ENCODE assay signal across 1 cellular context in the genomic region with DNA sequence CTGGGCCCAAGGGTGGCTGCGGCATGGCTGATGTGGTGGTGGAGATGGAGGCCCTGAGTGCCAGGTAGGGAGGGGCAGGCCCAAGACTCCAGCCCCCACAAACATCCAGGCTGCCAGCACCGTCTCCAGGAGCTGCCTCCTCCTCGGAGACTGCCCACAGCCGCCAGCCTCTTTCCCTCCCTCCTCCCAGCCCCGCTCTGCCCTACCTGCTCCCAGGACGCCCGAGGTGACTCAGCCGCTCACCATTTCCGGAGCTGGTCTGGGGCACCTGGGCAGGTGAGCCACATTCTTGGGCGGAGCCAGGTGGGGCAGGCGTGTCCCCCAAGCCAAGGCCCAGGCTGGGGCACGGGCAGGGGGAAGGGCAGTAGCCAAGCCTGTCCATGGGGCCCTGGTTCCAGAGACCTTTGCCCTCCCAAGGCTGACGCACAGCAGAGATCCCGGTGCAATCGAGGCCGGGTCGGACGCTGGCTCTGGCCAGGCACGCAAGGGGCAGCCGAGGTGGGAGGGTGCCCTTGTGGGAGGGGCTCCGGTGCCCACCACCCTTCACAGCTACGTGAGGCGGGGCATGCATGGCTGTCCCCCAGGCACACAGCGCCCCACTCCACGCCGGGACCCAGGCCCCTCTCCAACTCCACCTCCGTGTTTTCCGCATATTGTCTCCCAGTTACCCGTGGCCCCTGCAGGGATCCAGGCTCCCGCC.
A peak's percentile ranks its signal among the peaks of the same experiment; 100 is the strongest.
TF ChIP-seq lines count a peak whose summit lies in the region.

No MANE protein-coding gene starts in this region.

TF ChIP-seq in H1, 55 proteins besides CTCF, POLR2A, EP300 and RAD21:
- TF ChIP-seq NANOG (IDR thresholded peaks at IDR 0.05; ENCODE audit: insufficient read depth, low read depth, low read length, poor library complexity, severe bottlenecking) (no peak), TAF7 (optimal IDR thresholded peaks at IDR 0.05; ENCODE audit: borderline replicate concordance, low read depth, low read length) (peak; percentile 30), SAP30 (IDR thresholded peaks at IDR 0.05; ENCODE audit: insufficient read depth, insufficient replicate concordance, low read length) (no peak), POLR2AphosphoS5 (IDR thresholded peaks at IDR 0.05; ENCODE audit: low read depth, low read length) (peak; percentile 62), RXRA (IDR thresholded peaks at IDR 0.05; ENCODE audit: insufficient read depth, low read depth, low read length) (no peak), SIN3A (conservative IDR thresholded peaks at IDR 0.05 in 1 of 2, IDR thresholded peaks at IDR 0.05 in 1 of 2; ENCODE audit: low read depth in 1 of 2, low read length in 2 of 2) (no peak), RNF2 (IDR thresholded peaks at IDR 0.05; ENCODE audit: borderline replicate concordance, low read depth, low read length, missing control alignments, poor library complexity, severe bottlenecking) (no peak), TCF12 (IDR thresholded peaks at IDR 0.05; ENCODE audit: low read depth, low read length) (peak; percentile 51; the same call in 1 of the 2 replicates), HDAC6 (IDR thresholded peaks at IDR 0.05; ENCODE audit: low read depth, low read length) (no peak), BCL11A (IDR thresholded peaks at IDR 0.05; ENCODE audit: low read depth in 2 of 2, low read length in 2 of 2) (no peak), KDM5A (IDR thresholded peaks at IDR 0.05; ENCODE audit: low read length) (no peak), CHD1 (IDR thresholded peaks at IDR 0.05; ENCODE audit: low read depth, low read length) (no peak), NRF1 (IDR thresholded peaks at IDR 0.05; ENCODE audit: low read depth, low read length) (no peak), RFX5 (IDR thresholded peaks at IDR 0.05; ENCODE audit: borderline replicate concordance, low read depth, low read length) (no peak), BRCA1 (IDR thresholded peaks at IDR 0.05; ENCODE audit: low read depth, low read length) (no peak), MAFK (IDR thresholded peaks at IDR 0.05; ENCODE audit: low read depth, low read length) (peak; percentile 38; the same call in 1 of the 2 replicates), EGR1 (IDR thresholded peaks at IDR 0.05; ENCODE audit: borderline replicate concordance, low read depth, low read length) (no peak), TBP (IDR thresholded peaks at IDR 0.05; ENCODE audit: low read depth, low read length) (peak; percentile 48; the same call in 1 of the 2 replicates), BACH1 (IDR thresholded peaks at IDR 0.05; ENCODE audit: low read length) (no peak; the same call in 1 of the 2 replicates), TAF1 (IDR thresholded peaks at IDR 0.05; ENCODE audit: low read depth, low read length) (peak; percentile 74), YY1 (IDR thresholded peaks at IDR 0.05; ENCODE audit: low read depth, low read length) (peak; percentile 76; the same call in 1 of the 2 replicates), GABPA (IDR thresholded peaks at IDR 0.05; ENCODE audit: borderline replicate concordance, insufficient read depth, low read length) (no peak), KDM4A (IDR thresholded peaks at IDR 0.05; ENCODE audit: low read depth, low read length, severe bottlenecking) (peak; percentile 40), SIRT6 (IDR thresholded peaks at IDR 0.05; ENCODE audit: low read length) (no peak), SP4 (IDR thresholded peaks at IDR 0.05; ENCODE audit: low read length) (no peak), HDAC2 (IDR thresholded peaks at IDR 0.05; ENCODE audit: borderline replicate concordance in 1 of 2, low read depth in 2 of 2, low read length in 2 of 2) (no peak), SUZ12 (IDR thresholded peaks at IDR 0.05; ENCODE audit: low read length) (no peak), JUN (IDR thresholded peaks at IDR 0.05; ENCODE audit: low read depth, low read length) (0 out of 2 replicates have a peak, but pooled peaks have one; percentile 46), GTF2F1 (IDR thresholded peaks at IDR 0.05; ENCODE audit: borderline replicate concordance, low read depth, low read length) (no peak), EZH2 (IDR thresholded peaks at IDR 0.05; ENCODE audit: low read depth, low read length, severe bottlenecking) (no peak), CBX8 (IDR thresholded peaks at IDR 0.05; ENCODE audit: borderline replicate concordance, low read depth, low read length) (no peak), ASH2L (IDR thresholded peaks at IDR 0.05; ENCODE audit: low read length) (peak; percentile 49), CHD2 (IDR thresholded peaks at IDR 0.05; ENCODE audit: low read length) (no peak), CEBPB (IDR thresholded peaks at IDR 0.05; ENCODE audit: low read depth, low read length) (no peak), SP1 (IDR thresholded peaks at IDR 0.05; ENCODE audit: low read depth, low read length) (0 out of 2 replicates have a peak, but pooled peaks have one; percentile 36), JUND (IDR thresholded peaks at IDR 0.05; ENCODE audit: low read length) (peak; percentile 89), TEAD4 (IDR thresholded peaks at IDR 0.05; ENCODE audit: low read depth, low read length) (peak; percentile 74; the same call in 1 of the 2 replicates), RBBP5 (IDR thresholded peaks at IDR 0.05; ENCODE audit: borderline replicate concordance, low read depth, low read length) (peak; percentile 82; the same call in 1 of the 2 replicates), SRF (IDR thresholded peaks at IDR 0.05; ENCODE audit: low read depth, low read length) (no peak), POU5F1 (IDR thresholded peaks at IDR 0.05; ENCODE audit: low read depth, low read length) (no peak), CTBP2 (IDR thresholded peaks at IDR 0.05; ENCODE audit: borderline replicate concordance, insufficient read depth, insufficient read length, low read length) (peak; percentile 87), CREB1 (IDR thresholded peaks at IDR 0.05) (no peak), PHF8 (conservative IDR thresholded peaks at IDR 0.05; ENCODE audit: low read depth, low read length) (no peak)
- TF ChIP-seq, protein P1, sequence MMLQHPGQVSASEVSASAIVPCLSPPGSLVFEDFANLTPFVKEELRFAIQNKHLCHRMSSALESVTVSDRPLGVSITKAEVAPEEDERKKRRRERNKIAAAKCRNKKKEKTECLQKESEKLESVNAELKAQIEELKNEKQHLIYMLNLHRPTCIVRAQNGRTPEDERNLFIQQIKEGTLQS (IDR thresholded peaks at IDR 0.05; ENCODE audit: insufficient read depth, low read depth, low read length), result 0 out of 2 replicates have a peak, but pooled peaks have one; percentile 28
- TF ChIP-seq, protein P2, sequence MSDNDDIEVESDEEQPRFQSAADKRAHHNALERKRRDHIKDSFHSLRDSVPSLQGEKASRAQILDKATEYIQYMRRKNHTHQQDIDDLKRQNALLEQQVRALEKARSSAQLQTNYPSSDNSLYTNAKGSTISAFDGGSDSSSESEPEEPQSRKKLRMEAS (IDR thresholded peaks at IDR 0.05), result peak; percentile 60; the same call in 1 of the 2 replicates
- TF ChIP-seq, protein P3, sequence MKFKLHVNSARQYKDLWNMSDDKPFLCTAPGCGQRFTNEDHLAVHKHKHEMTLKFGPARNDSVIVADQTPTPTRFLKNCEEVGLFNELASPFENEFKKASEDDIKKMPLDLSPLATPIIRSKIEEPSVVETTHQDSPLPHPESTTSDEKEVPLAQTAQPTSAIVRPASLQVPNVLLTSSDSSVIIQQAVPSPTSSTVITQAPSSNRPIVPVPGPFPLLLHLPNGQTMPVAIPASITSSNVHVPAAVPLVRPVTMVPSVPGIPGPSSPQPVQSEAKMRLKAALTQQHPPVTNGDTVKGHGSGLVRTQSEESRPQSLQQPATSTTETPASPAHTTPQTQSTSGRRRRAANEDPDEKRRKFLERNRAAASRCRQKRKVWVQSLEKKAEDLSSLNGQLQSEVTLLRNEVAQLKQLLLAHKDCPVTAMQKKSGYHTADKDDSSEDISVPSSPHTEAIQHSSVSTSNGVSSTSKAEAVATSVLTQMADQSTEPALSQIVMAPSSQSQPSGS (IDR thresholded peaks at IDR 0.05; ENCODE audit: low read length), result no peak
- TF ChIP-seq, protein P4, sequence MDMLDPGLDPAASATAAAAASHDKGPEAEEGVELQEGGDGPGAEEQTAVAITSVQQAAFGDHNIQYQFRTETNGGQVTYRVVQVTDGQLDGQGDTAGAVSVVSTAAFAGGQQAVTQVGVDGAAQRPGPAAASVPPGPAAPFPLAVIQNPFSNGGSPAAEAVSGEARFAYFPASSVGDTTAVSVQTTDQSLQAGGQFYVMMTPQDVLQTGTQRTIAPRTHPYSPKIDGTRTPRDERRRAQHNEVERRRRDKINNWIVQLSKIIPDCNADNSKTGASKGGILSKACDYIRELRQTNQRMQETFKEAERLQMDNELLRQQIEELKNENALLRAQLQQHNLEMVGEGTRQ (IDR thresholded peaks at IDR 0.05; ENCODE audit: low read length), result 0 out of 2 replicates have a peak, but pooled peaks have one; percentile 5
- TF ChIP-seq, protein P5, sequence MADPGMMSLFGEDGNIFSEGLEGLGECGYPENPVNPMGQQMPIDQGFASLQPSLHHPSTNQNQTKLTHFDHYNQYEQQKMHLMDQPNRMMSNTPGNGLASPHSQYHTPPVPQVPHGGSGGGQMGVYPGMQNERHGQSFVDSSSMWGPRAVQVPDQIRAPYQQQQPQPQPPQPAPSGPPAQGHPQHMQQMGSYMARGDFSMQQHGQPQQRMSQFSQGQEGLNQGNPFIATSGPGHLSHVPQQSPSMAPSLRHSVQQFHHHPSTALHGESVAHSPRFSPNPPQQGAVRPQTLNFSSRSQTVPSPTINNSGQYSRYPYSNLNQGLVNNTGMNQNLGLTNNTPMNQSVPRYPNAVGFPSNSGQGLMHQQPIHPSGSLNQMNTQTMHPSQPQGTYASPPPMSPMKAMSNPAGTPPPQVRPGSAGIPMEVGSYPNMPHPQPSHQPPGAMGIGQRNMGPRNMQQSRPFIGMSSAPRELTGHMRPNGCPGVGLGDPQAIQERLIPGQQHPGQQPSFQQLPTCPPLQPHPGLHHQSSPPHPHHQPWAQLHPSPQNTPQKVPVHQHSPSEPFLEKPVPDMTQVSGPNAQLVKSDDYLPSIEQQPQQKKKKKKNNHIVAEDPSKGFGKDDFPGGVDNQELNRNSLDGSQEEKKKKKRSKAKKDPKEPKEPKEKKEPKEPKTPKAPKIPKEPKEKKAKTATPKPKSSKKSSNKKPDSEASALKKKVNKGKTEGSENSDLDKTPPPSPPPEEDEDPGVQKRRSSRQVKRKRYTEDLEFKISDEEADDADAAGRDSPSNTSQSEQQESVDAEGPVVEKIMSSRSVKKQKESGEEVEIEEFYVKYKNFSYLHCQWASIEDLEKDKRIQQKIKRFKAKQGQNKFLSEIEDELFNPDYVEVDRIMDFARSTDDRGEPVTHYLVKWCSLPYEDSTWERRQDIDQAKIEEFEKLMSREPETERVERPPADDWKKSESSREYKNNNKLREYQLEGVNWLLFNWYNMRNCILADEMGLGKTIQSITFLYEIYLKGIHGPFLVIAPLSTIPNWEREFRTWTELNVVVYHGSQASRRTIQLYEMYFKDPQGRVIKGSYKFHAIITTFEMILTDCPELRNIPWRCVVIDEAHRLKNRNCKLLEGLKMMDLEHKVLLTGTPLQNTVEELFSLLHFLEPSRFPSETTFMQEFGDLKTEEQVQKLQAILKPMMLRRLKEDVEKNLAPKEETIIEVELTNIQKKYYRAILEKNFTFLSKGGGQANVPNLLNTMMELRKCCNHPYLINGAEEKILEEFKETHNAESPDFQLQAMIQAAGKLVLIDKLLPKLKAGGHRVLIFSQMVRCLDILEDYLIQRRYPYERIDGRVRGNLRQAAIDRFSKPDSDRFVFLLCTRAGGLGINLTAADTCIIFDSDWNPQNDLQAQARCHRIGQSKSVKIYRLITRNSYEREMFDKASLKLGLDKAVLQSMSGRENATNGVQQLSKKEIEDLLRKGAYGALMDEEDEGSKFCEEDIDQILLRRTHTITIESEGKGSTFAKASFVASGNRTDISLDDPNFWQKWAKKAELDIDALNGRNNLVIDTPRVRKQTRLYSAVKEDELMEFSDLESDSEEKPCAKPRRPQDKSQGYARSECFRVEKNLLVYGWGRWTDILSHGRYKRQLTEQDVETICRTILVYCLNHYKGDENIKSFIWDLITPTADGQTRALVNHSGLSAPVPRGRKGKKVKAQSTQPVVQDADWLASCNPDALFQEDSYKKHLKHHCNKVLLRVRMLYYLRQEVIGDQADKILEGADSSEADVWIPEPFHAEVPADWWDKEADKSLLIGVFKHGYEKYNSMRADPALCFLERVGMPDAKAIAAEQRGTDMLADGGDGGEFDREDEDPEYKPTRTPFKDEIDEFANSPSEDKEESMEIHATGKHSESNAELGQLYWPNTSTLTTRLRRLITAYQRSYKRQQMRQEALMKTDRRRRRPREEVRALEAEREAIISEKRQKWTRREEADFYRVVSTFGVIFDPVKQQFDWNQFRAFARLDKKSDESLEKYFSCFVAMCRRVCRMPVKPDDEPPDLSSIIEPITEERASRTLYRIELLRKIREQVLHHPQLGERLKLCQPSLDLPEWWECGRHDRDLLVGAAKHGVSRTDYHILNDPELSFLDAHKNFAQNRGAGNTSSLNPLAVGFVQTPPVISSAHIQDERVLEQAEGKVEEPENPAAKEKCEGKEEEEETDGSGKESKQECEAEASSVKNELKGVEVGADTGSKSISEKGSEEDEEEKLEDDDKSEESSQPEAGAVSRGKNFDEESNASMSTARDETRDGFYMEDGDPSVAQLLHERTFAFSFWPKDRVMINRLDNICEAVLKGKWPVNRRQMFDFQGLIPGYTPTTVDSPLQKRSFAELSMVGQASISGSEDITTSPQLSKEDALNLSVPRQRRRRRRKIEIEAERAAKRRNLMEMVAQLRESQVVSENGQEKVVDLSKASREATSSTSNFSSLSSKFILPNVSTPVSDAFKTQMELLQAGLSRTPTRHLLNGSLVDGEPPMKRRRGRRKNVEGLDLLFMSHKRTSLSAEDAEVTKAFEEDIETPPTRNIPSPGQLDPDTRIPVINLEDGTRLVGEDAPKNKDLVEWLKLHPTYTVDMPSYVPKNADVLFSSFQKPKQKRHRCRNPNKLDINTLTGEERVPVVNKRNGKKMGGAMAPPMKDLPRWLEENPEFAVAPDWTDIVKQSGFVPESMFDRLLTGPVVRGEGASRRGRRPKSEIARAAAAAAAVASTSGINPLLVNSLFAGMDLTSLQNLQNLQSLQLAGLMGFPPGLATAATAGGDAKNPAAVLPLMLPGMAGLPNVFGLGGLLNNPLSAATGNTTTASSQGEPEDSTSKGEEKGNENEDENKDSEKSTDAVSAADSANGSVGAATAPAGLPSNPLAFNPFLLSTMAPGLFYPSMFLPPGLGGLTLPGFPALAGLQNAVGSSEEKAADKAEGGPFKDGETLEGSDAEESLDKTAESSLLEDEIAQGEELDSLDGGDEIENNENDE (IDR thresholded peaks at IDR 0.05; ENCODE audit: insufficient replicate concordance, low read length), result no peak
- TF ChIP-seq, protein P6, sequence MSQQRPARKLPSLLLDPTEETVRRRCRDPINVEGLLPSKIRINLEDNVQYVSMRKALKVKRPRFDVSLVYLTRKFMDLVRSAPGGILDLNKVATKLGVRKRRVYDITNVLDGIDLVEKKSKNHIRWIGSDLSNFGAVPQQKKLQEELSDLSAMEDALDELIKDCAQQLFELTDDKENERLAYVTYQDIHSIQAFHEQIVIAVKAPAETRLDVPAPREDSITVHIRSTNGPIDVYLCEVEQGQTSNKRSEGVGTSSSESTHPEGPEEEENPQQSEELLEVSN (IDR thresholded peaks at IDR 0.05), result no peak
